ENCODE assay signal across 9 cellular contexts in genomic region chr17:14953405-14953804, GRCh38.
"Had no signal": no experiment of that assay in that cellular context is flagged by ENCODE, and none has a peak within 500 bp of the region (broad histone marks: within the 10 kb centered on the region; RNA-seq: fewer than 3 reads in every experiment).

No MANE protein-coding gene starts in this region.

- H3K9me3 ChIP-seq: HAP-1 had no signal

- DNase-seq: GM23248, GOT3, H7, H9, HCEC 1CT, HFFc6 had no signal

- H3K4me3 ChIP-seq: GM23248, GM23338, HAP-1 had no signal

- H3K4me1 ChIP-seq: HAP-1 had no signal

- ATAC-seq: GM23338, HCT116 had no signal

- H3K36me3 ChIP-seq: HAP-1 had no signal

- H3K27ac ChIP-seq: GM23248 had no signal
